ENCODE assay signal across 13 cellular contexts in the genomic region with DNA sequence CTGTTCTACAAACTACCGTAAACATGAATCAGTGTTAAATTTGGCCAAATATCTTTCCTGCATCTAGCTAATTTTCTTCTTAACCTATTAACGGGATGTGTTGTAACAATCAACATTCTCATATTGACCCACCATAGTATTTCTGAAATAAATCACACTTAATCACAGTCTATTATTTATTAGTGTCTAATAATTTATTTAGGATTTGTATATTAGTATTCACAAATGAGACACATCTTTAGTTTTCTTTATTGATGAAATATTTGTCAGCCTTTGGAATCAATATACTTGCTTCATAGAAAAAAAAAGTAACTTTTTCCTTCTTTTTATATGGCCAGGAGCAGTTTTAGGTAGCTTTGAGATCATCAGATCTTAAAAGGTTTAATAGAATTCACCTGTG. TPM values are rescaled to one million over a fixed set of nuclear protein-coding genes. Genes with fewer than 3 reads are reported as not detected.
DNase-seq lines count a peak whose midpoint lies in the region; ATAC-seq, FAIRE-seq and TF ChIP-seq lines count a peak whose summit lies in the region.
"Had no signal": no experiment of that assay in that cellular context is flagged by ENCODE, and none has a peak within 500 bp of the region (broad histone marks: within the 10 kb centered on the region; RNA-seq: fewer than 3 reads in every experiment).

No MANE protein-coding gene starts in this region.

- H3K36me3 ChIP-seq in CD8-positive, alpha-beta memory T cell (ENCODE audit: insufficient read depth, low read length): peaks cover 19% of the 10 kb centered on the region
- H3K36me3 ChIP-seq in psoas muscle (ENCODE audit: insufficient read depth in 1 of 2, low read depth in 1 of 2): no peaks in the 10 kb centered on the region

- peak overlapping the region; percentile 99 for H3K4me3 Mint-ChIP-seq in activated CD4-positive, alpha-beta T cell treated with anti-CD3 and anti-CD28 coated beads, Interleukin-2, amount 10 ng/mL, durations not matched to agents 24 days and 14 days
- H3K4me3 Mint-ChIP-seq in CD8-positive, alpha-beta memory T cell: peak overlapping the region; percentile 96 to 100 (median 100)
- H3K4me3 Mint-ChIP-seq in central memory CD8-positive, alpha-beta T cell: peak overlapping the region; percentile 99

- no peaks in the 10 kb centered on the region for H3K27me3 Mint-ChIP-seq in activated CD4-positive, alpha-beta T cell treated with anti-CD3 and anti-CD28 coated beads, Interleukin-2, amount 10 ng/mL, durations not matched to agents 24 days and 14 days
- H3K27me3 Mint-ChIP-seq in CD8-positive, alpha-beta memory T cell: no peaks in the 10 kb centered on the region
- H3K27me3 Mint-ChIP-seq in central memory CD8-positive, alpha-beta T cell: no peaks in the 10 kb centered on the region

- TF ChIP-seq CTCF in psoas muscle (IDR thresholded peaks at IDR 0.05) (no peak), D721Med (IDR thresholded peaks at IDR 0.05; ENCODE audit: insufficient read depth, missing control alignments) (no peak)

- peaks cover 5% of the 10 kb centered on the region for H3K9me3 ChIP-seq in CD8-positive, alpha-beta memory T cell (ENCODE audit: low read length)
- H3K9me3 ChIP-seq in psoas muscle: no peaks in the 10 kb centered on the region
- H3K9me3 ChIP-seq: A549 had no signal

- WGBS in psoas muscle, 3 donors: 46 to 68% (median 55%) methylated on average over 2 of the region's 2 CpGs

- H3K27me3 ChIP-seq in CD8-positive, alpha-beta memory T cell (ENCODE audit: insufficient read depth, low read length, poor library complexity, severe bottlenecking): no peaks in the 10 kb centered on the region
- H3K27me3 ChIP-seq in psoas muscle (ENCODE audit: insufficient read depth in 3 of 3, low read length in 2 of 3): no peaks in the 10 kb centered on the region

- intact Hi-C loops in activated CD4-positive, alpha-beta T cell treated with anti-CD3 and anti-CD28 coated beads, Interleukin-2, amount 10 ng/mL, durations not matched to agents 24 days and 14 days (cut with micrococcal nuclease): loop anchor here (5.0 kb wide), 1 partner anchor 113 kb away; a partner anchor contains a TSS
- intact Hi-C loops in psoas muscle (cut with DNase I): loop anchor here in 1 of 2 donors (5.0 kb wide), 1 partner anchor 108 kb away; no protein-coding TSS in a partner anchor

- H3K36me3 Mint-ChIP-seq in activated CD4-positive, alpha-beta T cell treated with anti-CD3 and anti-CD28 coated beads, Interleukin-2, amount 10 ng/mL, durations not matched to agents 24 days and 14 days (ENCODE audit: low read depth): peaks cover 52% of the 10 kb centered on the region
- peaks cover 43 to 76% (median 56%) of the 10 kb centered on the region in 3 donors for H3K36me3 Mint-ChIP-seq in CD8-positive, alpha-beta memory T cell
- peaks cover 52% of the 10 kb centered on the region for H3K36me3 Mint-ChIP-seq in central memory CD8-positive, alpha-beta T cell (ENCODE audit: insufficient read depth)

- H3K4me1 ChIP-seq in CD8-positive, alpha-beta memory T cell (ENCODE audit: insufficient read depth, low read length): peaks cover 15% of the 10 kb centered on the region
- no peaks in the 10 kb centered on the region for H3K4me1 ChIP-seq in psoas muscle
- H3K4me1 ChIP-seq: A549 had no signal

- no peaks in the 10 kb centered on the region for H3K9me3 Mint-ChIP-seq in activated CD4-positive, alpha-beta T cell treated with anti-CD3 and anti-CD28 coated beads, Interleukin-2, amount 10 ng/mL, durations not matched to agents 24 days and 14 days
- peaks cover 4 to 27% (median 20%) of the 10 kb centered on the region in 5 donors for H3K9me3 Mint-ChIP-seq in CD8-positive, alpha-beta memory T cell
- H3K9me3 Mint-ChIP-seq in central memory CD8-positive, alpha-beta T cell: peaks cover 11% of the 10 kb centered on the region

- POLR2A ChIA-PET in CD8-positive, alpha-beta memory T cell (lab: Charles Lee): interaction anchor here (0.6 to 6.6 kb wide), 7 partner anchors 17 to 236 kb away, joined by 3 to 76 read pairs (median 3); a partner anchor contains a TSS

- peak overlapping the region; percentile 65 for H3K4me3 ChIP-seq in CD8-positive, alpha-beta memory T cell (ENCODE audit: low read length)
- H3K4me3 ChIP-seq in psoas muscle: peak overlapping the region; percentile 61
- H3K4me3 ChIP-seq: A549 had no signal

- H3K27ac ChIP-seq in CD8-positive, alpha-beta memory T cell (ENCODE audit: low read depth, low read length): peak overlapping the region; percentile 38
- peak overlapping the region; percentile 31 for H3K27ac ChIP-seq in psoas muscle
- H3K27ac ChIP-seq: A549 had no signal

- CTCF ChIA-PET in CD8-positive, alpha-beta memory T cell (lab: Charles Lee): interaction anchor here (1.4 to 4.2 kb wide), 4 partner anchors 45 to 236 kb away, joined by 4 to 31 read pairs (median 7); a partner anchor contains a TSS

- ATAC-seq in central memory CD8-positive, alpha-beta T cell (replicated peaks; ENCODE audit: extremely low read depth, poor library complexity, severe bottlenecking): no peak
- no peak for ATAC-seq in psoas muscle
- ATAC-seq: A549 had no signal

- DNase-seq in activated CD4-positive, alpha-beta T cell treated with anti-CD3 and anti-CD28 coated beads, Interleukin-2, amount 10 ng/mL, durations not matched to agents 24 days and 14 days: no peak
- no peak for DNase-seq in activated CD4-positive, alpha-beta T cell treated with anti-CD3 and anti-CD28 coated beads, Interleukin-2, amount 50 U/mL, for 4 hours
- no peak for DNase-seq in CD8-positive, alpha-beta memory T cell
- DNase-seq in central memory CD8-positive, alpha-beta T cell (ENCODE audit: low spot score in 2 of 2): no peak
- no peak for DNase-seq in psoas muscle
- DNase-seq in NCI-H1105 (lab: John Stamatoyannopoulos, UW): no peak
- DNase-seq in D721Med (ENCODE audit: insufficient read length, low spot score): no peak
- no peak for DNase-seq in Kasumi-1 (lab: John Stamatoyannopoulos, UW)
- DNase-seq: cerebellar nuclear complex, H7, MV-4-11 had no signal

- H3K27ac Mint-ChIP-seq in activated CD4-positive, alpha-beta T cell treated with anti-CD3 and anti-CD28 coated beads, Interleukin-2, amount 10 ng/mL, durations not matched to agents 24 days and 14 days: peak overlapping the region; percentile 97
- H3K27ac Mint-ChIP-seq in CD8-positive, alpha-beta memory T cell: peak overlapping the region; percentile 76 to 99 (median 92)
- H3K27ac Mint-ChIP-seq in central memory CD8-positive, alpha-beta T cell (ENCODE audit: low read depth): peak overlapping the region; percentile 91

- peaks cover 38% of the 10 kb centered on the region for H3K4me1 Mint-ChIP-seq in activated CD4-positive, alpha-beta T cell treated with anti-CD3 and anti-CD28 coated beads, Interleukin-2, amount 10 ng/mL, durations not matched to agents 24 days and 14 days
- peaks cover 34 to 45% (median 38%) of the 10 kb centered on the region in 3 donors for H3K4me1 Mint-ChIP-seq in CD8-positive, alpha-beta memory T cell
- H3K4me1 Mint-ChIP-seq in central memory CD8-positive, alpha-beta T cell: peaks cover 33% of the 10 kb centered on the region

- no peak for FAIRE-seq in D721Med (lab: Jason Lieb, UNC)
- FAIRE-seq: A549 had no signal

RNA-seq across cellular contexts. Expression of a gene that starts 4.6 kb away (rescaled TPM):
- 40.5 and 45.0 TPM in 2 replicates for total RNA-seq in activated CD4-positive, alpha-beta T cell treated with anti-CD3 and anti-CD28 coated beads, Interleukin-2, amount 10 ng/mL, durations not matched to agents 24 days and 14 days
- total RNA-seq in CD8-positive, alpha-beta memory T cell: 10 to 100 TPM; 47.3 to 51.4 TPM
- polyA plus RNA-seq in CD8-positive, alpha-beta memory T cell: 861 TPM
- total RNA-seq in psoas muscle: 10 to 100 TPM; 10.7 to 17.7 (median 11.4) TPM
- 10 to 100 TPM; 15.0 to 23.7 (median 21.1) TPM for polyA plus RNA-seq in psoas muscle
- total RNA-seq: H7, RPMI7951 had no signal
- polyA plus RNA-seq: A549 had no signal

RNA-seq across cellular contexts. Expression of a gene that starts 47.9 kb away (rescaled TPM):
- 61.1 and 62.7 TPM in 2 replicates for total RNA-seq in activated CD4-positive, alpha-beta T cell treated with anti-CD3 and anti-CD28 coated beads, Interleukin-2, amount 10 ng/mL, durations not matched to agents 24 days and 14 days
- total RNA-seq in CD8-positive, alpha-beta memory T cell: 10 to 100 TPM; 57.3 to 59.3 TPM
- 577 TPM for polyA plus RNA-seq in CD8-positive, alpha-beta memory T cell
- total RNA-seq in psoas muscle: 10 to 100 TPM; 14.2 to 36.4 (median 15.1) TPM
- polyA plus RNA-seq in psoas muscle: 10 to 100 TPM; 13.6 to 21.7 (median 15.0) TPM
- total RNA-seq: H7, RPMI7951 had no signal
- polyA plus RNA-seq: A549 had no signal
